1 cellular context compared by ENCODE assay signal in genomic region chr12:111757361-111758119, GRCh38.
A peak's percentile ranks its signal among the peaks of the same experiment; 100 is the strongest.
TF ChIP-seq lines count a peak whose summit lies in the region.

No MANE protein-coding gene starts in this region.

TF ChIP-seq in GM12878, 131 proteins besides CTCF, POLR2A, EP300 and RAD21 (continued from another document):
- TF ChIP-seq EED (IDR thresholded peaks at IDR 0.05; ENCODE audit: low read depth) (peak; percentile 34; the same call in 1 of the 2 replicates), MEF2A (IDR thresholded peaks at IDR 0.05; ENCODE audit: insufficient read depth, low read depth, low read length) (no peak), POLR2AphosphoS5 (IDR thresholded peaks at IDR 0.05; ENCODE audit: low read length) (no peak), ATF3 (IDR thresholded peaks at IDR 0.05; ENCODE audit: borderline replicate concordance, extremely low read depth, low read depth, low read length) (no peak), ZSCAN29 (IDR thresholded peaks at IDR 0.05) (no peak), ZNF207 (IDR thresholded peaks at IDR 0.05; ENCODE audit: borderline replicate concordance) (no peak), ZNF687 (IDR thresholded peaks at IDR 0.05) (peak; percentile 72), MYC (IDR thresholded peaks at IDR 0.05; ENCODE audit: insufficient read depth, insufficient read length, insufficient replicate concordance, low read length, severe bottlenecking) (no peak), PKNOX1 (IDR thresholded peaks at IDR 0.05) (0 out of 2 replicates have a peak, but pooled peaks have one; percentile 20), IRF5 (IDR thresholded peaks at IDR 0.05; ENCODE audit: borderline replicate concordance) (no peak), NR2C1 (IDR thresholded peaks at IDR 0.05) (no peak), RB1 (IDR thresholded peaks at IDR 0.05; ENCODE audit: borderline replicate concordance) (no peak), RBBP5 (conservative IDR thresholded peaks at IDR 0.05) (no peak), IRF4 (IDR thresholded peaks at IDR 0.05; ENCODE audit: low read depth, low read length) (no peak), ZNF24 (IDR thresholded peaks at IDR 0.05) (no peak), KAT2A (conservative IDR thresholded peaks at IDR 0.05; ENCODE audit: control insufficient read depth, low read depth, low read length) (no peak), MEF2B (IDR thresholded peaks at IDR 0.05; ENCODE audit: partially characterized antibody, poor library complexity, severe bottlenecking) (peak; percentile 36), NFIC (IDR thresholded peaks at IDR 0.05; ENCODE audit: low read depth, low read length) (no peak), STAT3 (IDR thresholded peaks at IDR 0.05; ENCODE audit: low read depth, low read length) (no peak), BMI1 (IDR thresholded peaks at IDR 0.05; ENCODE audit: borderline replicate concordance) (no peak), ZNF217 (IDR thresholded peaks at IDR 0.05) (no peak), CBX3 (IDR thresholded peaks at IDR 0.05; ENCODE audit: borderline replicate concordance, low read depth) (no peak), KDM1A (IDR thresholded peaks at IDR 0.05; ENCODE audit: borderline replicate concordance) (no peak), IKZF2 (IDR thresholded peaks at IDR 0.05) (peak; percentile 62; a peak in 3 of 4 replicates), PAX8 (IDR thresholded peaks at IDR 0.05) (no peak)
TF ChIP-seq in GM12878: peak in this region for 15.
